Comparison of ENCODE assay signal across 9 cellular contexts in the genomic region with DNA sequence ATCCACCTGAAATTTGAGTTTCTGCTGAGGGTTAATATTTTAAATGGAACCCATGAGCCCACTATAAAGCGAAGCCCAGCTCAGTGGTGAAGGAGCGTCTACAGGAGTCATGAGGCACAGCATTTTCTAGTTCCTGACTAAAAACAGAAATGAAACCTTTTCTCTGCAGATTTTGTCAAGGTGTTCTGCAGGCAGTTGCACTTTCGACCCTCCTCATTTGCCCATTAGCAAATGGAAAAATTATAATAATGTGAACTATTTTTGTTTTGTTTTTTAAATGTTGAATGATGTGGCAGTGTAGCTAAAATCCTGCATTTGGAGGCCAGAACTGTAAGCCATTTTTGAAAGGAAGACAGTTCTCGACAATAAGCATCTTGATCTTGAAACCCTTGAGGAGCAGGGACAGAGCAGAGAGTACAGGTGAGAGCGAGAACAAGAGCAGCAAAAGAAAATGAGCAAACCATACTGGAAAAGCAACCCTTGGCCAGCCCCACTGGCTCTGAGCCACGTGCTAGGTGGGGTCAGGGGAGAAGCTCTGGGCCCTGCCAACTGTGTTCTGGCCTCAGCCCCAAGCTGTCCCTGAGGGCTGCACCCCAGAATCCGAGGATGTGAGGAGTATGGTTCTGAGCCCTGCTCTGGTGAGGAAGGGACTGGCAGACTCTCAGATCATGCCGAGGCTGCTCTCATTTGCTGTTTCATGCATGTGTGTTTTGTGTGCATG. TPM values are rescaled to one million over a fixed set of nuclear protein-coding genes. Genes with fewer than 3 reads are reported as not detected.
DNase-seq lines count a peak whose midpoint lies in the region; ATAC-seq lines count a peak whose summit lies in the region.
"Had no signal": no experiment of that assay in that cellular context is flagged by ENCODE, and none has a peak within 500 bp of the region (broad histone marks: within the 10 kb centered on the region; RNA-seq: fewer than 3 reads in every experiment).

No MANE protein-coding gene starts in this region.

- DNase-seq in germinal center (ENCODE audit: low spot score) (peak; percentile 75), inferior parietal cortex (ENCODE audit: extremely low spot score) (no peak), occipital lobe (lab: John Stamatoyannopoulos, UW) (no peak), dermis blood vessel endothelial cell (no peak)
- DNase-seq: MV-4-11, nucleus accumbens had no signal

- ATAC-seq in GM18858 (IDR thresholded peaks at IDR 0.05; ENCODE audit: unreplicated experiment) = peak; percentile 76
- peak; percentile 75 for ATAC-seq in GM21381 (IDR thresholded peaks at IDR 0.05; ENCODE audit: unreplicated experiment)
- peak; percentile 82 for ATAC-seq in HG03159 (IDR thresholded peaks at IDR 0.05; ENCODE audit: unreplicated experiment)

RNA-seq across cellular contexts. Expression of a gene that starts 26.4 kb away (rescaled TPM):
- 139 TPM for total RNA-seq in occipital lobe
- 80.2 and 95.4 TPM in 2 replicates for total RNA-seq in dermis blood vessel endothelial cell
